In the genomic region with DNA sequence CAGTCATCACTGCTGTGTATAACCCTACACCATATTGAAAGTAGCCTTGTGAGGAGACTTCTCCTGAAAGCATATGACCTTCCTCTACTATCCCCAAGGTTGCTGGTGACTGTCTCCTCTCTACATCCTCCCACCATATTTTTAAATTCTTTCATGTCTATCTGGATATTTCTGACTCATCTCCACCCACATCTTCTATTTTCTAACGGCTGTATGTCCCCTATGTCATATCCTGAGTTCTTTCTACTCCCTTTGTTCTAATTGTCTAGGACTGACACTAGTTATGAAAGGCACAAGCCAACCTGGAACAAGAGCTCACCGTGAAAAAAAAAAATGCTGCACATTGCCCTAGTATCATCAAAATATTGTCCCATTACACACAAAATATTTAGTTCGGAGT, we compare ENCODE assay signal across 27 cellular contexts.
"Had no signal": no experiment of that assay in that cellular context is flagged by ENCODE, and none has a peak within 500 bp of the region (broad histone marks: within the 10 kb centered on the region; RNA-seq: fewer than 3 reads in every experiment).

No MANE protein-coding gene starts in this region.

- H2AFZ ChIP-seq: parathyroid adenoma had no signal

- H3K36me3 ChIP-seq: ascending aorta, heart left ventricle, right atrium auricular region, spleen, transverse colon, uterus had no signal

- H3K27me3 Mint-ChIP-seq: activated naive CD8-positive, alpha-beta T cell treated with anti-CD3 and anti-CD28 coated beads for 36 hours; memory B cell; naive thymus-derived CD8-positive, alpha-beta T cell had no signal

- H3K27ac Mint-ChIP-seq: activated naive CD4-positive, alpha-beta T cell treated with anti-CD3 and anti-CD28 coated beads for 36 hours; activated naive CD8-positive, alpha-beta T cell treated with anti-CD3 and anti-CD28 coated beads for 36 hours; brain; endodermal cell; immature natural killer cell; memory B cell; naive thymus-derived CD8-positive, alpha-beta T cell had no signal

- H3K4me1 Mint-ChIP-seq: activated naive CD8-positive, alpha-beta T cell treated with anti-CD3 and anti-CD28 coated beads for 36 hours; brain; endodermal cell; memory B cell; naive thymus-derived CD8-positive, alpha-beta T cell had no signal

- H3K9me3 ChIP-seq: ascending aorta, psoas muscle, right atrium auricular region, testis, transverse colon, uterus had no signal

- ATAC-seq: esophagus mucosa; foreskin keratinocyte; heart left ventricle; naive thymus-derived CD8-positive, alpha-beta T cell; psoas muscle had no signal

- H3K4me1 ChIP-seq: ascending aorta, foreskin keratinocyte, heart left ventricle, parathyroid adenoma, psoas muscle, right atrium auricular region, spleen, testis, transverse colon, uterus had no signal

- H3K27me3 ChIP-seq: ascending aorta, foreskin keratinocyte, heart left ventricle, right atrium auricular region, spleen, testis, transverse colon, uterus had no signal

- H3K27ac ChIP-seq: ascending aorta, foreskin keratinocyte, heart left ventricle, parathyroid adenoma, psoas muscle, right atrium auricular region, spleen, testis, transverse colon, uterus had no signal

- H3K4me3 Mint-ChIP-seq: activated naive CD4-positive, alpha-beta T cell treated with anti-CD3 and anti-CD28 coated beads for 36 hours; activated naive CD8-positive, alpha-beta T cell treated with anti-CD3 and anti-CD28 coated beads for 36 hours; brain; endodermal cell; immature natural killer cell; memory B cell; naive thymus-derived CD8-positive, alpha-beta T cell; neural crest cell had no signal

- H3K79me2 ChIP-seq: parathyroid adenoma had no signal

- H3K9me3 Mint-ChIP-seq: brain, endodermal cell had no signal

- H3K9ac ChIP-seq: parathyroid adenoma had no signal

- H3K36me3 Mint-ChIP-seq: activated naive CD8-positive, alpha-beta T cell treated with anti-CD3 and anti-CD28 coated beads for 36 hours; brain; memory B cell; naive thymus-derived CD8-positive, alpha-beta T cell had no signal

- H3K4me3 ChIP-seq: ascending aorta, heart left ventricle, psoas muscle, right atrium auricular region, spleen, testis, transverse colon, uterus had no signal

- DNase-seq: activated CD4-positive, alpha-beta T cell treated with anti-CD3 and anti-CD28 coated beads for 4 hours; activated CD4-positive, alpha-beta T cell treated with anti-CD3 and anti-CD28 coated beads, Interleukin-2, amount 50 U/mL, for 48 hours; activated CD4-positive, CD25-positive, alpha-beta regulatory T cell; activated CD8-positive, alpha-beta memory T cell treated with anti-CD3 and anti-CD28 coated beads for 24 hours; activated effector memory CD4-positive, alpha-beta T cell treated with anti-CD3 and anti-CD28 coated beads, Interleukin-2, amount 50 U/mL, for 16 hours; activated naive CD4-positive, alpha-beta T cell treated with anti-CD3 and anti-CD28 coated beads for 36 hours; activated naive CD8-positive, alpha-beta T cell treated with anti-CD3 and anti-CD28 coated beads for 36 hours; central memory CD4-positive, alpha-beta T cell; endodermal cell; foreskin keratinocyte; heart left ventricle; hypothalamus; immature natural killer cell; naive thymus-derived CD8-positive, alpha-beta T cell; psoas muscle; spleen; stimulated activated naive CD4-positive, alpha-beta T cell; testis; transverse colon; uterus had no signal
